ENCODE assay signal across 9 cellular contexts in the genomic region with DNA sequence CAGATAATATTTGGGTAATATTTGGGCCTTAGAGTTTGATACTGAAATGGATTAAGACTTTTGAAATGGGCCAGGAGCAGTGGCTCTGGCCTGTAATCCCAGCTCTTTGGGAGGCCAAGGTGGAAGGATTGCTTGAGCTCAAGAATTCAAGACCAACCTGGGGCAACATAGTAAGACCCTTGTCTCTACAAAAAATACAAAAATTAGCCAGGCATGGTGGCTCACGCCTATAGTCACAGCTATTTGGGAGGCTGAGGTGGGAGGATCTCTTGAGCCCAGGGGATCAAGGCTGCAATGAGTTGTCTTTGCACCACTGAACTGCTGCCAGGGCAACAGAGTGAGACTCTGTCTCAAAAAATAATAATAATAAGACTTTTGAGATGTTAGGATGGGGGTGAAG. TPM values are rescaled to one million over a fixed set of nuclear protein-coding genes. Genes with fewer than 3 reads are reported as not detected.
DNase-seq lines count a peak whose midpoint lies in the region; ATAC-seq and TF ChIP-seq lines count a peak whose summit lies in the region.
"Had no signal": no experiment of that assay in that cellular context is flagged by ENCODE, and none has a peak within 500 bp of the region (broad histone marks: within the 10 kb centered on the region; RNA-seq: fewer than 3 reads in every experiment).

No MANE protein-coding gene starts in this region.

- POLR2A ChIA-PET in CD8-positive, alpha-beta T cell (lab: Charles Lee), result interaction anchor here (0.6 to 4.0 kb wide), 3 partner anchors 14 to 514 kb away, joined by 3 to 28 read pairs (median 6); a partner anchor contains a TSS

- peak overlapping the region; percentile 95 for H3K27ac Mint-ChIP-seq in CD8-positive, alpha-beta T cell
- no peak overlapping the region for H3K27ac Mint-ChIP-seq in osteocyte (ENCODE audit: unreplicated experiment)

- H3K36me3 ChIP-seq in CD8-positive, alpha-beta T cell (ENCODE audit: insufficient read depth, low read length), result peaks cover 5% of the 10 kb centered on the region
- peaks cover 17% of the 10 kb centered on the region for H3K36me3 ChIP-seq in MG63
- peaks cover 17% of the 10 kb centered on the region for H3K36me3 ChIP-seq in effector memory CD4-positive, alpha-beta T cell (ENCODE audit: control insufficient read depth, insufficient read depth, low read length)

- intact Hi-C loops in CD8-positive, alpha-beta T cell (cut with DNase I, micrococcal nuclease), result loop anchor here in 1 of 2 experiments (5.0 kb wide), 1 partner anchor 790 kb away; a partner anchor contains a TSS
- intact Hi-C loops in sciatic nerve (cut with DNase I), result no loop called here

- peak overlapping the region; percentile 94 for H3K4me3 Mint-ChIP-seq in CD8-positive, alpha-beta T cell
- H3K4me3 Mint-ChIP-seq in osteocyte (ENCODE audit: unreplicated experiment), result peak overlapping the region; percentile 98

- H3K27me3 Mint-ChIP-seq in CD8-positive, alpha-beta T cell (ENCODE audit: low read depth), result no peaks in the 10 kb centered on the region
- H3K27me3 Mint-ChIP-seq in osteocyte (ENCODE audit: unreplicated experiment), result no peaks in the 10 kb centered on the region

- CTCF ChIA-PET in CD8-positive, alpha-beta T cell (lab: Charles Lee), result interaction anchor here (0.8 to 2.6 kb wide), 4 partner anchors 33 to 75 kb away, joined by 3 to 11 read pairs (median 5); a partner anchor contains a TSS

- peaks cover 24% of the 10 kb centered on the region for H3K4me1 ChIP-seq in CD8-positive, alpha-beta T cell (ENCODE audit: insufficient read depth, low read length)
- H3K4me1 ChIP-seq in effector memory CD4-positive, alpha-beta T cell (ENCODE audit: control insufficient read depth, insufficient read depth, low read length, poor library complexity, severe bottlenecking), result peaks cover 7% of the 10 kb centered on the region

- no peaks in the 10 kb centered on the region for H3K27me3 ChIP-seq in CD8-positive, alpha-beta T cell (ENCODE audit: insufficient read depth, low read length)
- H3K27me3 ChIP-seq in MG63, result no peaks in the 10 kb centered on the region
- no peaks in the 10 kb centered on the region for H3K27me3 ChIP-seq in effector memory CD4-positive, alpha-beta T cell (replicated peaks; ENCODE audit: control insufficient read depth, insufficient read depth, low read length, poor library complexity, severe bottlenecking)

- peaks cover 40% of the 10 kb centered on the region for H3K36me3 Mint-ChIP-seq in CD8-positive, alpha-beta T cell
- peaks cover 19% of the 10 kb centered on the region for H3K36me3 Mint-ChIP-seq in osteocyte (ENCODE audit: unreplicated experiment)

- no peaks in the 10 kb centered on the region for H3K9me3 ChIP-seq in CD8-positive, alpha-beta T cell (ENCODE audit: low read length)
- H3K9me3 ChIP-seq in MG63, result peaks cover 8% of the 10 kb centered on the region
- no peaks in the 10 kb centered on the region for H3K9me3 ChIP-seq in effector memory CD4-positive, alpha-beta T cell (ENCODE audit: control insufficient read depth, low read length)

- peaks cover 40% of the 10 kb centered on the region for H3K4me1 Mint-ChIP-seq in CD8-positive, alpha-beta T cell (ENCODE audit: low read depth)
- H3K4me1 Mint-ChIP-seq in osteocyte (ENCODE audit: unreplicated experiment), result peaks cover 22% of the 10 kb centered on the region

- peak overlapping the region; percentile 83 for H3K4me3 ChIP-seq in CD8-positive, alpha-beta T cell (ENCODE audit: low read depth, low read length)
- H3K4me3 ChIP-seq in MG63, result peak overlapping the region; percentile 63; the same call in 1 of the 2 replicates
- no peak overlapping the region for H3K4me3 ChIP-seq in effector memory CD4-positive, alpha-beta T cell (ENCODE audit: insufficient read depth, low read depth, low read length, poor library complexity, severe bottlenecking)

- no peak for ATAC-seq in CD8-positive, alpha-beta T cell
- ATAC-seq in HG03457 (IDR thresholded peaks at IDR 0.05; ENCODE audit: unreplicated experiment) (no peak), sciatic nerve (no peak)
- no peak for ATAC-seq in activated CD4-positive, CD25-positive, alpha-beta regulatory T cell treated with anti-CD3 and anti-CD28 coated beads, Interleukin-2, amount 50 U/mL, for 24 hours

- DNase-seq in CD8-positive, alpha-beta T cell, result no peak
- no peak for DNase-seq in MG63
- DNase-seq in effector memory CD4-positive, alpha-beta T cell, result no peak
- no peak for DNase-seq in osteocyte (ENCODE audit: extremely low spot score, unreplicated experiment)
- no peak for DNase-seq in sciatic nerve (ENCODE audit: low spot score)
- no peak for DNase-seq in stimulated activated CD4-positive, alpha-beta T cell treated with anti-CD3 and anti-CD28 coated beads, Interleukin-1b, Interleukin-23, amount 100 ng/mL, for 48 hours
- DNase-seq: stimulated activated CD4-positive, alpha-beta T cell treated with anti-CD3 and anti-CD28 coated beads, Interleukin-2, amount 100 ng/mL, for 24 hours had no signal

- no peak overlapping the region for H3K27ac ChIP-seq in CD8-positive, alpha-beta T cell (ENCODE audit: low read depth, low read length)
- peak overlapping the region; percentile 92 for H3K27ac ChIP-seq in effector memory CD4-positive, alpha-beta T cell (ENCODE audit: insufficient read depth, low read length, poor library complexity, severe bottlenecking)

- H3K9me3 Mint-ChIP-seq in CD8-positive, alpha-beta T cell, result no peaks in the 10 kb centered on the region
- H3K9me3 Mint-ChIP-seq in osteocyte (ENCODE audit: unreplicated experiment), result peaks cover 4% of the 10 kb centered on the region

- TF ChIP-seq CTCF in CD8-positive, alpha-beta T cell (IDR thresholded peaks at IDR 0.05), result no peak
- TF ChIP-seq CTCF in osteocyte (IDR thresholded peaks at IDR 0.05), result no peak

RNA-seq across cellular contexts. Expression of a gene that starts 0.9 kb away (rescaled TPM):
- 10 to 100 TPM; 17.6 to 22.1 TPM for total RNA-seq in CD8-positive, alpha-beta T cell
- total RNA-seq in MG63 (2014; rRNA removed; shearing (Covaris generic); ENCODE audit: low replicate concordance), result 4.0 and 5.0 TPM in 2 replicates
- 19.0 and 19.1 TPM in 2 replicates for total RNA-seq in osteocyte
- 19.7 TPM for total RNA-seq in sciatic nerve

RNA-seq across cellular contexts. Expression of a gene that starts 17.5 kb away (rescaled TPM):
- total RNA-seq in CD8-positive, alpha-beta T cell, result 100 to 1,000 TPM; 186 to 188 TPM
- total RNA-seq in MG63 (2014; rRNA removed; shearing (Covaris generic); ENCODE audit: low replicate concordance), result 74.0 and 171 TPM in 2 replicates
- total RNA-seq in osteocyte (257 and 269 TPM in 2 replicates), sciatic nerve (139 TPM)

RNA-seq across cellular contexts. Expression of a gene that starts 32.6 kb away (rescaled TPM):
- total RNA-seq in CD8-positive, alpha-beta T cell, result 1 to 10 TPM; 1.8 to 3.0 TPM
- 1.6 and 1.9 TPM in 2 replicates for total RNA-seq in MG63 (2014; rRNA removed; shearing (Covaris generic); ENCODE audit: low replicate concordance)
- 15.0 and 16.5 TPM in 2 replicates for total RNA-seq in osteocyte
- total RNA-seq in sciatic nerve, result 12.8 TPM
